In genomic region chr9:37246825-37247224, GRCh38 we compare ENCODE assay signal across 27 cellular contexts.
"Had no signal": no experiment of that assay in that cellular context is flagged by ENCODE, and none has a peak within 500 bp of the region (broad histone marks: within the 10 kb centered on the region; RNA-seq: fewer than 3 reads in every experiment).

No MANE protein-coding gene starts in this region.

- H3K4me3 ChIP-seq: coronary artery, esophagus squamous epithelium, heart right ventricle, left lung, neural progenitor cell, prostate gland, right atrium auricular region, smooth muscle cell, testis, tibial artery had no signal

- H3K4me3 Mint-ChIP-seq: nephron, neural progenitor cell, type B pancreatic cell had no signal

- H3K27me3 ChIP-seq: esophagus squamous epithelium, heart right ventricle, left lung, neural progenitor cell, right atrium auricular region, testis, tibial artery had no signal

- H3K27ac ChIP-seq: coronary artery, esophagus squamous epithelium, heart right ventricle, left lung, neural progenitor cell, parathyroid adenoma, prostate gland, right atrium auricular region, testis, tibial artery had no signal

- H3K4me1 ChIP-seq: esophagus squamous epithelium, left lung, parathyroid adenoma, prostate gland, testis had no signal

- H3K27ac Mint-ChIP-seq: nephron, neural progenitor cell, type B pancreatic cell had no signal

- H3K4me1 Mint-ChIP-seq: nephron had no signal

- H3K27me3 Mint-ChIP-seq: type B pancreatic cell had no signal

- H3K9me3 ChIP-seq: esophagus squamous epithelium, heart right ventricle, left lung, prostate gland, right atrium auricular region, testis, tibial artery had no signal

- H3K36me3 ChIP-seq: neural progenitor cell, prostate gland, right atrium auricular region had no signal

- H3K9me3 Mint-ChIP-seq: nephron, type B pancreatic cell had no signal

- DNase-seq: dermis blood vessel endothelial cell; effector memory CD4-positive, alpha-beta T cell; esophagus squamous epithelium; foreskin melanocyte; glutamatergic neuron; heart right ventricle; hippocampal formation; left cardiac atrium; left lung; mesendoderm; stimulated activated CD4-positive, alpha-beta T cell treated with anti-CD3 and anti-CD28 coated beads, Interleukin-12 subunit alpha, Interleukin-12 subunit beta, amount 100 ng/mL, for 4 hours; stimulated activated CD4-positive, alpha-beta T cell treated with anti-CD3 and anti-CD28 coated beads, Interleukin-1b, Interleukin-23, amount 100 ng/mL, for 48 hours; stimulated activated CD4-positive, alpha-beta T cell treated with anti-CD3 and anti-CD28 coated beads, Interleukin-4, amount 100 ng/mL, for 1 hour; stimulated activated CD8-positive, alpha-beta memory T cell treated with anti-CD3 and anti-CD28 coated beads, Interleukin-4, amount 100 ng/mL, for 48 hours; stimulated activated naive CD8-positive, alpha-beta T cell treated with anti-CD3 and anti-CD28 coated beads, Interleukin-15, Interleukin-2, amounts not matched to agents 100 U/mL and 50 U/mL, for 24 hours; substantia nigra; testis; tibial artery had no signal

- ATAC-seq: heart right ventricle; left cardiac atrium; left lung; sciatic nerve; stimulated activated naive CD8-positive, alpha-beta T cell treated with anti-CD3 and anti-CD28 coated beads, Interleukin-15, Interleukin-2, amounts not matched to agents 100 U/mL and 50 U/mL, for 24 hours had no signal
